2 cellular contexts compared by ENCODE assay signal in genomic region chr1:45351508-45351907, GRCh38.
TF ChIP-seq lines count a peak whose summit lies in the region.

No MANE protein-coding gene starts in this region.

TF ChIP-seq in HepG2, 621 proteins besides CTCF, POLR2A, EP300 and RAD21:
- TF ChIP-seq EHMT2 (IDR thresholded peaks at IDR 0.05; ENCODE audit: borderline replicate concordance, low read depth, low read length): no peak
- no peak for TF ChIP-seq ZNF788 (CRISPR knock-in tag; IDR thresholded peaks at IDR 0.05; ENCODE audit: borderline replicate concordance)
- TF ChIP-seq PRDM15 (CRISPR knock-in tag; IDR thresholded peaks at IDR 0.05): peak; percentile 73
- no peak for TF ChIP-seq ZNF331 (CRISPR knock-in tag; IDR thresholded peaks at IDR 0.05)
- peak; percentile 92 for TF ChIP-seq ZNF263 (CRISPR knock-in tag; IDR thresholded peaks at IDR 0.05)
- TF ChIP-seq NFAT5 (CRISPR knock-in tag; IDR thresholded peaks at IDR 0.05): no peak
- TF ChIP-seq PAXIP1 (CRISPR knock-in tag; conservative IDR thresholded peaks at IDR 0.05): 0 out of 2 replicates have a peak, but pooled peaks have one; percentile 13
- no peak for TF ChIP-seq ZNF12 (CRISPR knock-in tag; IDR thresholded peaks at IDR 0.05)

TF ChIP-seq in K562, 482 proteins besides CTCF, POLR2A, EP300 and RAD21:
- TF ChIP-seq ARID4B (CRISPR knock-in tag; IDR thresholded peaks at IDR 0.05): no peak
- TF ChIP-seq HES1 (IDR thresholded peaks at IDR 0.05; ENCODE audit: low read depth): no peak
- no peak for TF ChIP-seq KDM2B (CRISPR knock-in tag; IDR thresholded peaks at IDR 0.05)
- TF ChIP-seq NCOA4 (IDR thresholded peaks at IDR 0.05; ENCODE audit: partially characterized antibody): no peak
- no peak for TF ChIP-seq CTBP1 (IDR thresholded peaks at IDR 0.05; ENCODE audit: borderline replicate concordance)
- TF ChIP-seq ETV6 (IDR thresholded peaks at IDR 0.05; ENCODE audit: borderline replicate concordance in 1 of 2, low read depth in 2 of 2, low read length in 1 of 2): no peak
- TF ChIP-seq ETV6 (CRISPR knock-in tag; IDR thresholded peaks at IDR 0.05; ENCODE audit: borderline replicate concordance): no peak
- TF ChIP-seq MEIS2 (IDR thresholded peaks at IDR 0.05; ENCODE audit: partially characterized antibody): no peak
- TF ChIP-seq ZNF12 (CRISPR knock-in tag; IDR thresholded peaks at IDR 0.05): no peak
- no peak for TF ChIP-seq ETV5 (CRISPR knock-in tag; IDR thresholded peaks at IDR 0.05; ENCODE audit: low read depth)
- no peak for TF ChIP-seq ZNF592 (IDR thresholded peaks at IDR 0.05)
- TF ChIP-seq ZNF324 (CRISPR knock-in tag; IDR thresholded peaks at IDR 0.05): no peak
